ENCODE assay signal across 8 cellular contexts in genomic region chr6:157982297-157982579, GRCh38.
DNase-seq lines count a peak whose midpoint lies in the region; ATAC-seq and TF ChIP-seq lines count a peak whose summit lies in the region.

No MANE protein-coding gene starts in this region.

- TF ChIP-seq CTCF in astrocyte of the spinal cord (IDR thresholded peaks at IDR 0.05; ENCODE audit: low read depth, low read length), result no peak

- peak; percentile 42 for DNase-seq in NCI-H82 (lab: John Stamatoyannopoulos, UW)
- DNase-seq in NCI-H82 treated with DMSO at 0.1 percent for 48 hours (lab: John Stamatoyannopoulos, UW; ENCODE audit: unreplicated experiment), result no peak
- DNase-seq in NCI-H774 (lab: John Stamatoyannopoulos, UW), result peak; percentile 46
- DNase-seq in astrocyte of the spinal cord (ENCODE audit: low read depth, low spot score), result no peak
- peak; percentile 56 for DNase-seq in iris pigment epithelial cell (ENCODE audit: low read depth)
- peak; percentile 28 for DNase-seq in stimulated activated CD4-positive, alpha-beta T cell treated with anti-CD3 and anti-CD28 coated beads, Interleukin-4, amount 100 ng/mL, for 1 hour
- DNase-seq in activated CD8-positive, alpha-beta memory T cell treated with anti-CD3 and anti-CD28 coated beads for 24 hours, result no peak

- ATAC-seq in HG02610 (IDR thresholded peaks at IDR 0.05; ENCODE audit: unreplicated experiment), result peak; percentile 31

- in situ Hi-C loops in astrocyte of the spinal cord (cut with HindIII; ENCODE audit: low sequenced_read_pairs), result no loop called here

- H3K4me3 ChIP-seq in astrocyte of the spinal cord (ENCODE audit: low read depth, low read length), result peak overlapping the region; percentile 78

Comparison
In these comparisons a context has a peak if more than half of its experiments do, and no peak if none do; other contexts are left out.
1. DNase-seq: peak in NCI-H82 (single experiment), NCI-H774 (single experiment), iris pigment epithelial cell (single experiment) and stimulated activated CD4-positive, alpha-beta T cell treated with anti-CD3 and anti-CD28 coated beads, Interleukin-4, amount 100 ng/mL, for 1 hour (single experiment); none in NCI-H82 treated with DMSO at 0.1 percent for 48 hours (single experiment), astrocyte of the spinal cord (single experiment) and activated CD8-positive, alpha-beta memory T cell treated with anti-CD3 and anti-CD28 coated beads for 24 hours (single experiment).